Comparison of ENCODE assay signal across 12 cellular contexts in genomic region chr10:14992336-14992735, GRCh38. TPM values are rescaled to one million over a fixed set of nuclear protein-coding genes. Genes with fewer than 3 reads are reported as not detected.
"Had no signal": no experiment of that assay in that cellular context is flagged by ENCODE, and none has a peak within 500 bp of the region (broad histone marks: within the 10 kb centered on the region; RNA-seq: fewer than 3 reads in every experiment).

No MANE protein-coding gene starts in this region.

RNA-seq across cellular contexts. Expression of gene MEIG1, which starts 33.1 kb away (rescaled TPM):
- total RNA-seq: activated CD8-positive, alpha-beta T cell treated with anti-CD3 and anti-CD28 coated beads, Interleukin-2, amount 10 ng/mL, durations not matched to agents 7 days and 5 days; aorta; body of pancreas; breast epithelium; cerebellum; T-cell; T-helper 1 cell treated with Interleukin-12 subunit alpha and Interleukin-12 subunit beta and Interleukin-4 antibody, amounts not matched to agents 30 ng/mL and 1 ng/mL, for 36 hours; T-helper 17 cell; WTC11 had no signal
- polyA plus RNA-seq: aorta had no signal

RNA-seq across cellular contexts. Expression of gene OLAH, which starts 51.4 kb away (rescaled TPM):
- total RNA-seq: astrocyte; body of pancreas; cardiac septum; cerebellum; T-cell; T-helper 2 cell treated with Interferon-gamma antibody and Interleukin-4, amounts not matched to agents 100 ng/mL and 5 ng/mL, for 36 hours; WTC11 had no signal
